8 cellular contexts compared by ENCODE assay signal in genomic region chr7:99631311-99632109, GRCh38. TPM values are rescaled to one million over a fixed set of nuclear protein-coding genes. Genes with fewer than 3 reads are reported as not detected.
A peak's percentile ranks its signal among the peaks of the same experiment; 100 is the strongest.
DNase-seq lines count a peak whose midpoint lies in the region; ATAC-seq, FAIRE-seq and TF ChIP-seq lines count a peak whose summit lies in the region.

No MANE protein-coding gene starts in this region.

- no peak for FAIRE-seq in GM12891 (lab: Jason Lieb, UNC)

- peak; percentile 73 for ATAC-seq in left lung
- ATAC-seq in HG03378 (IDR thresholded peaks at IDR 0.05; ENCODE audit: unreplicated experiment) = no peak
- no peak for ATAC-seq in HG03159 (IDR thresholded peaks at IDR 0.05; ENCODE audit: unreplicated experiment)
- ATAC-seq in HG03280 (IDR thresholded peaks at IDR 0.05; ENCODE audit: unreplicated experiment) = no peak

- peak; percentile 43 for TF ChIP-seq CTCF in astrocyte of the cerebellum (IDR thresholded peaks at IDR 0.05; ENCODE audit: low read depth, low read length, missing control alignments)
- TF ChIP-seq CTCF in left lung (IDR thresholded peaks at IDR 0.05) = no peak

- DNase-seq in ELR (ENCODE audit: low read depth) (peak; percentile 16), NCI-H2107 (lab: John Stamatoyannopoulos, UW) (peak; percentile 12), astrocyte of the cerebellum (ENCODE audit: low read depth) (peak; percentile 27), left lung (no peak), GM12891 (ENCODE audit: insufficient read length, low spot score) (no peak)

- H3K4me3 ChIP-seq in astrocyte of the cerebellum (ENCODE audit: low read depth, low read length) = no peak overlapping the region
- H3K4me3 ChIP-seq in left lung = no peak overlapping the region

- peaks cover 0 to 72% of the 10 kb centered on the region in 2 donors for H3K36me3 ChIP-seq in left lung

- no peak for TF ChIP-seq POLR2A in GM12891 (IDR thresholded peaks at IDR 0.05; ENCODE audit: low read depth, low read length)

- intact Hi-C loops in left lung (cut with DNase I) = no loop called here

- in situ Hi-C loops in astrocyte of the cerebellum (cut with HindIII; ENCODE audit: low sequenced_read_pairs) = no loop called here

- H3K27me3 ChIP-seq in left lung = no peaks in the 10 kb centered on the region

- no peaks in the 10 kb centered on the region for H3K4me1 ChIP-seq in left lung

- H3K27ac ChIP-seq in left lung = no peak overlapping the region

- no peaks in the 10 kb centered on the region for H3K9me3 ChIP-seq in left lung

TF ChIP-seq in GM12891, 5 proteins besides CTCF, POLR2A, EP300 and RAD21:
- no peak for TF ChIP-seq POU2F2 (IDR thresholded peaks at IDR 0.05; ENCODE audit: low read depth, low read length)
- no peak for TF ChIP-seq POLR2AphosphoS5 (IDR thresholded peaks at IDR 0.05; ENCODE audit: low read depth, low read length)
- no peak for TF ChIP-seq TAF1 (IDR thresholded peaks at IDR 0.05; ENCODE audit: low read depth, low read length)
- TF ChIP-seq PAX5 (IDR thresholded peaks at IDR 0.05; ENCODE audit: insufficient read depth, low read length, severe bottlenecking) = no peak
- TF ChIP-seq SPI1 (IDR thresholded peaks at IDR 0.05; ENCODE audit: low read depth, low read length) = no peak

RNA-seq across cellular contexts. Expression of gene ZSCAN25, which starts 14.8 kb away (rescaled TPM):
- 10 to 100 TPM; 15.3 to 17.5 TPM for total RNA-seq in left lung
- polyA plus RNA-seq in GM12891 (2012; ENCODE audit: low read depth, missing spikeins) = 5.3 TPM

RNA-seq across cellular contexts. Expression of gene TMEM225B, which starts 33.4 kb away (rescaled TPM):
- under 1 TPM; 0.60 to 0.93 TPM for total RNA-seq in left lung
- polyA plus RNA-seq in GM12891 (2012; ENCODE audit: low read depth, missing spikeins) = 0.12 TPM

RNA-seq across cellular contexts. Expression of gene CYP3A5, which starts 48.3 kb away (rescaled TPM):
- 1 to 10 TPM; 5.7 to 6.0 TPM for total RNA-seq in left lung
- 0.24 TPM for polyA plus RNA-seq in GM12891 (2012; ENCODE audit: low read depth, missing spikeins)

Comparison
In these comparisons a context has a peak if more than half of its experiments do, and no peak if none do; other contexts are left out.
1. DNase-seq: peak in ELR (single experiment), NCI-H2107 (single experiment) and astrocyte of the cerebellum (single experiment); none in left lung (0 of 2) and GM12891 (single experiment).